In the genomic region with DNA sequence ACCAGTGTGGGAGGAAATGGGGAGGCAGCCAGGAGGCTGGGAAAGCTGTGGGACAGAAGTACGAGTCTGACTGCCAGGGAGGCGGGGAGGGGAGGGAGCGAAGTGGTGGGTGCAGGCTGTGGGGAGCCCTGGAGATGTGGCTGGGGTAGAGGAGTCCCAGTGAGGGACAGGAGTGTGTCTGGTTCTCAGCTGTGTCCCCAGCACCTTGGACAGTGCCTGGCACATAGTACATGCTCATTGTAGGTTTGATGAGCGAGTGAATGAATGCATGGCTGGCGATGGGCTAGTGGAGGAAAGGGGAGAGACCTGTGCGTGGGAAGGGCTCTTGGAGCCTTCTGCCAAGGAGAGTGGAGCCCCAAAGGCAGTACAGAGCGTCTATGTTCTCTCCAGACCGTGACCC, we compare ENCODE assay signal across 1 cellular context.
A peak's percentile ranks its signal among the peaks of the same experiment; 100 is the strongest.
TF ChIP-seq lines count a peak whose summit lies in the region.

No MANE protein-coding gene starts in this region.

TF ChIP-seq in HEK293, 187 proteins besides CTCF, POLR2A, EP300 and RAD21 (continued from another document):
- peak; percentile 99 for TF ChIP-seq REST (tag by site-specific recombination; IDR thresholded peaks at IDR 0.05)
- TF ChIP-seq ZNF664 (tag by site-specific recombination; IDR thresholded peaks at IDR 0.05) = peak; percentile 99
